In the genomic region with DNA sequence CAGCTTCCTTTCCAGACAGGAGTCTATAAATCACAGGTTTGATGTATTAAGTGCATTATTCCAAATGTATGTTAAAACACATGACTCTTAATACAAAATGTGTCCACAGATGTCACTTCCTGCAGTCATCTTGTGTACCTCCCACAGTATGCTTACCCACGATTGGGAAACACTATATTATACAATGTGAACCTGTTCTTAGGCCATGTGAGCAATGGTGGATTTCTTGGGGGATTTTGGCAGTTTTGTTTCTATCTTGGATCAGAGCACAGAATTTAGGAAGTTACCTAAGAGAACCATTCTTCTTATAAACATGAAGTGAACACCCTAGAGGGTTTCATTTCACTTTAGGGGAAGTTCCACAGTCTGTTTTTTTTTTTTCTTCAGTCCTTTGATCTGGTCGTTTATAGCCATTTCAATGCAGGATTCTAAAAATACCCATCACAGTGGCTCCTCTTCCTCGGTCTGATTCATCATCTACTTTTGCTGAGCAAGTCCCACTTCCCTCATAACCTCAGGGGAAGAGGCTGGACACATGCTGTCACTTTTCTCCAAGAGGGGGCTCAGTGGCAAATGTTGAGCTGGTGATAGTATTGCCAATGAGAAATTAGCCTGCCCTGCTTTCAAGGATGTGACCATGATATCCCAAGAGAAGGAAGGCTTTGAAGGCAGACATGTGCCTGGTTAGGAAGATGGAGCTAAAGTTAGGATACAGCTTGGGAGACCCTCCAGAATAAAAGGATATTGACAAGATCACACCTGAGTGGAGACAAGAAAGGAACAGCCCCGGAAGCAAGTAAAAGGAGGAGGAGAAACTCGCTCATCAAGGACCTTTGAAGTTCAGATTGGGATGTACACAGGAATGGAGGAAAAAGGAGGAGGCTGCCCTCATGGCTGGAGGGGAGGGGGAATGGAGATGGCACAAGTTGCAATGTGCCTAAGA, we compare ENCODE assay signal across 9 cellular contexts.
A peak's percentile ranks its signal among the peaks of the same experiment; 100 is the strongest.
DNase-seq lines count a peak whose midpoint lies in the region; ATAC-seq lines count a peak whose summit lies in the region.
"Had no signal": no experiment of that assay in that cellular context is flagged by ENCODE, and none has a peak within 500 bp of the region (broad histone marks: within the 10 kb centered on the region; RNA-seq: fewer than 3 reads in every experiment).

No MANE protein-coding gene starts in this region.

- peaks cover 41% of the 10 kb centered on the region for H3K4me1 Mint-ChIP-seq in activated T-cell treated with anti-CD3 and anti-CD28 coated beads, Interleukin-2, amount 50 U/mL, for 24 hours (ENCODE audit: low read depth)
- peaks cover 53% of the 10 kb centered on the region for H3K4me1 Mint-ChIP-seq in stimulated activated naive CD8-positive, alpha-beta T cell treated with anti-CD3 and anti-CD28 coated beads, Interleukin-15, amount 100 ng/mL, for 72 hours
- H3K4me1 Mint-ChIP-seq: neural crest cell had no signal

- peak overlapping the region; percentile 81 for H3K27ac Mint-ChIP-seq in activated T-cell treated with anti-CD3 and anti-CD28 coated beads, Interleukin-2, amount 50 U/mL, for 24 hours
- H3K27ac Mint-ChIP-seq in stimulated activated naive CD8-positive, alpha-beta T cell treated with anti-CD3 and anti-CD28 coated beads, Interleukin-15, amount 100 ng/mL, for 72 hours: peak overlapping the region; percentile 92 to 93

- H3K4me3 Mint-ChIP-seq in activated T-cell treated with anti-CD3 and anti-CD28 coated beads, Interleukin-2, amount 50 U/mL, for 24 hours: peak overlapping the region; percentile 19
- H3K4me3 Mint-ChIP-seq in stimulated activated naive CD8-positive, alpha-beta T cell treated with anti-CD3 and anti-CD28 coated beads, Interleukin-15, amount 100 ng/mL, for 72 hours: peak overlapping the region; percentile 72 to 76
- H3K4me3 Mint-ChIP-seq: neural crest cell had no signal

- H3K27me3 Mint-ChIP-seq in activated T-cell treated with anti-CD3 and anti-CD28 coated beads, Interleukin-2, amount 50 U/mL, for 24 hours: no peaks in the 10 kb centered on the region
- peaks cover 6% of the 10 kb centered on the region for H3K27me3 Mint-ChIP-seq in stimulated activated naive CD8-positive, alpha-beta T cell treated with anti-CD3 and anti-CD28 coated beads, Interleukin-15, amount 100 ng/mL, for 72 hours

- H3K9me3 Mint-ChIP-seq in activated T-cell treated with anti-CD3 and anti-CD28 coated beads, Interleukin-2, amount 50 U/mL, for 24 hours: no peaks in the 10 kb centered on the region
- H3K9me3 Mint-ChIP-seq in stimulated activated naive CD8-positive, alpha-beta T cell treated with anti-CD3 and anti-CD28 coated beads, Interleukin-15, amount 100 ng/mL, for 72 hours: no peaks in the 10 kb centered on the region
- H3K9me3 Mint-ChIP-seq: neural crest cell had no signal

- no peaks in the 10 kb centered on the region for H3K36me3 Mint-ChIP-seq in activated T-cell treated with anti-CD3 and anti-CD28 coated beads, Interleukin-2, amount 50 U/mL, for 24 hours (ENCODE audit: low read depth)

- ATAC-seq in HG03064 (IDR thresholded peaks at IDR 0.05; ENCODE audit: low read depth, unreplicated experiment): peak; percentile 31
- peak; percentile 85 for ATAC-seq in stimulated activated naive CD8-positive, alpha-beta T cell treated with anti-CD3 and anti-CD28 coated beads, Interleukin-15, amount 100 ng/mL, for 72 hours

- no peak for DNase-seq in activated T-cell treated with anti-CD3 and anti-CD28 coated beads, Interleukin-2, amount 50 U/mL, for 24 hours
- DNase-seq in activated T-cell treated with anti-CD3 and anti-CD28 coated beads for 4 hours (no peak), SW480 (ENCODE audit: low spot score) (peak; percentile 36), AG08396 (ENCODE audit: low spot score) (no peak), AG08395 (ENCODE audit: low spot score) (no peak)
- DNase-seq in stimulated activated naive CD8-positive, alpha-beta T cell treated with anti-CD3 and anti-CD28 coated beads, Interleukin-15, amount 100 ng/mL, for 72 hours: peak; percentile 33 to 41
- no peak for DNase-seq in effector CD4-positive, alpha-beta T cell

Comparison
In these comparisons a context has a peak if more than half of its experiments do, and no peak if none do; other contexts are left out.
1. DNase-seq: peak in SW480 (single experiment) and stimulated activated naive CD8-positive, alpha-beta T cell treated with anti-CD3 and anti-CD28 coated beads, Interleukin-15, amount 100 ng/mL, for 72 hours (2 of 2); none in activated T-cell treated with anti-CD3 and anti-CD28 coated beads, Interleukin-2, amount 50 U/mL, for 24 hours (single experiment), activated T-cell treated with anti-CD3 and anti-CD28 coated beads for 4 hours (single experiment), effector CD4-positive, alpha-beta T cell (single experiment), AG08396 (single experiment) and AG08395 (single experiment).